Comparison of ENCODE assay signal across 11 cellular contexts in genomic region chr6:43578748-43579147, GRCh38. TPM values are rescaled to one million over a fixed set of nuclear protein-coding genes. Genes with fewer than 3 reads are reported as not detected.
DNase-seq lines count a peak whose midpoint lies in the region; ATAC-seq and TF ChIP-seq lines count a peak whose summit lies in the region.
"Had no signal": no experiment of that assay in that cellular context is flagged by ENCODE, and none has a peak within 500 bp of the region (broad histone marks: within the 10 kb centered on the region; RNA-seq: fewer than 3 reads in every experiment).

No MANE protein-coding gene starts in this region.

- H3K4me1 Mint-ChIP-seq in CD8-positive, alpha-beta memory T cell = peaks cover 28 to 56% (median 53%) of the 10 kb centered on the region in 3 donors
- H3K4me1 Mint-ChIP-seq in nephron = peaks cover 25% of the 10 kb centered on the region

- no peaks in the 10 kb centered on the region for H3K9me3 Mint-ChIP-seq in CD8-positive, alpha-beta memory T cell
- H3K9me3 Mint-ChIP-seq in nephron = no peaks in the 10 kb centered on the region

- peak overlapping the region; percentile 6; the same call in 1 of the 2 replicates for H3K4me2 ChIP-seq in KMS-11

- no peaks in the 10 kb centered on the region for H3K36me3 ChIP-seq in CD8-positive, alpha-beta memory T cell (ENCODE audit: insufficient read depth, low read length)
- H3K36me3 ChIP-seq in KMS-11 (ENCODE audit: insufficient read depth) (no peaks in the 10 kb centered on the region), brain microvascular endothelial cell (replicated peaks) (peaks cover 12% of the 10 kb centered on the region)

- H4K20me1 ChIP-seq in KMS-11 (ENCODE audit: insufficient read depth) = no peaks in the 10 kb centered on the region

- in situ Hi-C loops in brain microvascular endothelial cell (cut with HindIII; ENCODE audit: low pct_ligation_motif_present, low sequenced_read_pairs) = no loop called here

- H3K27me3 ChIP-seq in CD8-positive, alpha-beta memory T cell (ENCODE audit: insufficient read depth, low read length, poor library complexity, severe bottlenecking) = no peaks in the 10 kb centered on the region
- H3K27me3 ChIP-seq in KMS-11 (ENCODE audit: insufficient read depth, low read depth) (no peaks in the 10 kb centered on the region), brain microvascular endothelial cell (replicated peaks) (no peaks in the 10 kb centered on the region), right cardiac atrium (ENCODE audit: control insufficient read depth, insufficient read depth) (no peaks in the 10 kb centered on the region)
- H3K27me3 ChIP-seq: tibial artery had no signal

- no peak for DNase-seq in CD8-positive, alpha-beta memory T cell
- DNase-seq in brain microvascular endothelial cell = no peak
- DNase-seq in 8988T = no peak
- DNase-seq in stimulated activated CD4-positive, alpha-beta T cell treated with anti-CD3 and anti-CD28 coated beads, Interleukin-2, amount 100 ng/mL, for 24 hours = no peak
- no peak for DNase-seq in right cardiac atrium
- DNase-seq: activated CD4-positive, CD25-positive, alpha-beta regulatory T cell; aorta; tibial artery had no signal

- intact Hi-C loops in right cardiac atrium (cut with DNase I) = no loop called here

- H3K27me3 Mint-ChIP-seq in CD8-positive, alpha-beta memory T cell = no peaks in the 10 kb centered on the region
- H3K27me3 Mint-ChIP-seq in nephron (ENCODE audit: low read depth) = no peaks in the 10 kb centered on the region

- ATAC-seq in right cardiac atrium = no peak

- no peak overlapping the region for H3K27ac ChIP-seq in CD8-positive, alpha-beta memory T cell (ENCODE audit: low read depth, low read length)
- H3K27ac ChIP-seq in KMS-11 (no peak overlapping the region), brain microvascular endothelial cell (peak overlapping the region; percentile 55), right cardiac atrium (ENCODE audit: low read length) (no peak overlapping the region)
- H3K27ac ChIP-seq: parathyroid adenoma, tibial artery had no signal

- H3K27ac Mint-ChIP-seq in CD8-positive, alpha-beta memory T cell = peak overlapping the region; percentile 1 to 80 (median 68)
- H3K27ac Mint-ChIP-seq in nephron = peak overlapping the region; percentile 37 to 48 (median 43)

- peaks cover 57% of the 10 kb centered on the region for H3K79me2 ChIP-seq in KMS-11 (ENCODE audit: insufficient read depth, low read depth)

- TF ChIP-seq CTCF in KMS-11 (conservative IDR thresholded peaks at IDR 0.05; ENCODE audit: low read depth, low read length) = no peak
- TF ChIP-seq CTCF in brain microvascular endothelial cell (IDR thresholded peaks at IDR 0.05; ENCODE audit: low read depth, low read length, missing control alignments) = no peak
- TF ChIP-seq CTCF in nephron (IDR thresholded peaks at IDR 0.05; ENCODE audit: unreplicated experiment in 3 of 3) = no peak

- H2AFZ ChIP-seq in KMS-11 (ENCODE audit: low read depth) = no peak overlapping the region
- H2AFZ ChIP-seq: parathyroid adenoma had no signal

- CTCF ChIA-PET in CD8-positive, alpha-beta memory T cell (lab: Charles Lee) = no interaction called here

- H3K4me3 ChIP-seq in CD8-positive, alpha-beta memory T cell (ENCODE audit: low read length) = no peak overlapping the region
- H3K4me3 ChIP-seq in KMS-11 (IDR thresholded peaks at IDR 0.05; ENCODE audit: insufficient read depth, low read depth, low read length) (no peak overlapping the region), brain microvascular endothelial cell (ENCODE audit: low read depth, low read length) (no peak overlapping the region), right cardiac atrium (ENCODE audit: low read length) (no peak overlapping the region)
- H3K4me3 ChIP-seq: tibial artery had no signal

- POLR2A ChIA-PET in CD8-positive, alpha-beta memory T cell (lab: Charles Lee) = no interaction called here

- peaks cover 0 to 31% (median 2%) of the 10 kb centered on the region in 3 donors for H3K36me3 Mint-ChIP-seq in CD8-positive, alpha-beta memory T cell
- H3K36me3 Mint-ChIP-seq in nephron (ENCODE audit: low read depth) = peaks cover 36% of the 10 kb centered on the region

- H3K9ac ChIP-seq in KMS-11 = no peak overlapping the region
- H3K9ac ChIP-seq: parathyroid adenoma had no signal

- 86% methylated on average over 3 of the region's 3 CpGs for WGBS in right cardiac atrium

- peak overlapping the region in 6 of 7 donors; percentile 10 to 82 (median 25) for H3K4me3 Mint-ChIP-seq in CD8-positive, alpha-beta memory T cell
- H3K4me3 Mint-ChIP-seq in nephron = peak overlapping the region; percentile 42 to 62 (median 60)

- no peaks in the 10 kb centered on the region for H3K9me3 ChIP-seq in CD8-positive, alpha-beta memory T cell (ENCODE audit: low read length)
- no peaks in the 10 kb centered on the region for H3K9me3 ChIP-seq in right cardiac atrium (ENCODE audit: control insufficient read depth, low read length)
- H3K9me3 ChIP-seq: tibial artery had no signal

- H3K4me1 ChIP-seq in CD8-positive, alpha-beta memory T cell (ENCODE audit: insufficient read depth, low read length) = peaks cover 23% of the 10 kb centered on the region
- H3K4me1 ChIP-seq in KMS-11 (ENCODE audit: low read depth, poor library complexity, severe bottlenecking) (peaks cover 24% of the 10 kb centered on the region), right cardiac atrium (ENCODE audit: control insufficient read depth, insufficient read depth, low read length) (no peaks in the 10 kb centered on the region)

RNA-seq across cellular contexts. Expression of gene POLH, which starts 2.8 kb away (rescaled TPM):
- total RNA-seq in CD8-positive, alpha-beta memory T cell = 10 to 100 TPM; 33.8 to 38.6 TPM
- 15.6 TPM for polyA plus RNA-seq in CD8-positive, alpha-beta memory T cell
- 1 to 10 TPM; 5.6 to 9.4 (median 8.5) TPM for total RNA-seq in right cardiac atrium
- polyA plus RNA-seq in right cardiac atrium = 3.1 TPM

RNA-seq across cellular contexts. Expression of gene XPO5, which starts 2.9 kb away (rescaled TPM):
- 100 to 1,000 TPM in 1 of 2 experiments, 10 to 100 TPM in 1; 98.0 to 116 TPM for total RNA-seq in CD8-positive, alpha-beta memory T cell
- polyA plus RNA-seq in CD8-positive, alpha-beta memory T cell = 15.3 TPM
- total RNA-seq in right cardiac atrium = 10 to 100 TPM; 10.4 to 18.5 (median 14.7) TPM
- 4.9 TPM for polyA plus RNA-seq in right cardiac atrium

RNA-seq across cellular contexts. Expression of gene GTPBP2, which starts 50.3 kb away (rescaled TPM):
- 10 to 100 TPM; 44.2 to 45.4 TPM for total RNA-seq in CD8-positive, alpha-beta memory T cell
- 3.9 TPM for polyA plus RNA-seq in CD8-positive, alpha-beta memory T cell
- 10 to 100 TPM; 21.8 to 30.7 (median 28.5) TPM for total RNA-seq in right cardiac atrium
- polyA plus RNA-seq in right cardiac atrium = 24.6 TPM

RNA-seq across cellular contexts. Expression of gene MAD2L1BP, which starts 56.9 kb away (rescaled TPM):
- total RNA-seq in CD8-positive, alpha-beta memory T cell = 10 to 100 TPM; 27.6 to 27.7 TPM
- polyA plus RNA-seq in CD8-positive, alpha-beta memory T cell = 16.0 TPM
- total RNA-seq in right cardiac atrium = 10 to 100 TPM; 24.4 to 25.6 (median 25.0) TPM
- 21.6 TPM for polyA plus RNA-seq in right cardiac atrium

Comparison
In these comparisons a context has a peak if more than half of its experiments do, and no peak if none do; other contexts are left out.
1. RNA of gene XPO5, which starts 2.9 kb away (total RNA-seq): 98.0 to 116 TPM in CD8-positive, alpha-beta memory T cell; 10.4 to 18.5 TPM in right cardiac atrium; every median in the first group is over 4 times any median in the second.